In genomic region chr17:65181237-65182061, GRCh38 we compare ENCODE assay signal across 8 cellular contexts. TPM values are rescaled to one million over a fixed set of nuclear protein-coding genes. Genes with fewer than 3 reads are reported as not detected.
DNase-seq lines count a peak whose midpoint lies in the region; ATAC-seq lines count a peak whose summit lies in the region.

No MANE protein-coding gene starts in this region.

- H3K9me2 ChIP-seq in GM23248 (ENCODE audit: insufficient read depth), result no peaks in the 10 kb centered on the region; the same call in 1 of the 2 replicates

- in situ Hi-C loops in GM23248 (cut with MboI), result loop anchor here (10.0 kb wide), 1 partner anchor 57 kb away; no protein-coding TSS in a partner anchor

- no peak overlapping the region for H3K4me3 ChIP-seq in GM23248

- no peak overlapping the region for H3K9ac ChIP-seq in GM23248

- H2AFZ ChIP-seq in GM23248, result no peak overlapping the region

- no peaks in the 10 kb centered on the region for H3K79me2 ChIP-seq in GM23248 (ENCODE audit: insufficient read depth)

- peaks cover 3% of the 10 kb centered on the region for H3K4me1 ChIP-seq in GM23248 (ENCODE audit: insufficient read depth)

- no peak overlapping the region for H3K4me3 Mint-ChIP-seq in stimulated activated naive B cell treated with anti-CD40 and anti-IgM and Interleukin-4, amounts not matched to agents 10 μg/mL and 1 μg/mL and 100 μg/mL, for 72 hours

- H3K9me3 Mint-ChIP-seq in stimulated activated naive B cell treated with anti-CD40 and anti-IgM and Interleukin-4, amounts not matched to agents 10 μg/mL and 1 μg/mL and 100 μg/mL, for 72 hours, result peaks cover 3 to 10% of the 10 kb centered on the region in 2 donors

- H3K27me3 ChIP-seq in GM23248 (replicated peaks; ENCODE audit: insufficient read depth), result 0 out of 2 replicates have a peak, but pooled peaks cover 9% of the 10 kb centered on the region

- no peaks in the 10 kb centered on the region for H3K9me3 ChIP-seq in GM23248 (ENCODE audit: low read depth)

- H3F3A ChIP-seq in GM23248 (ENCODE audit: insufficient read depth), result no peaks in the 10 kb centered on the region

- H3K4me1 Mint-ChIP-seq in stimulated activated naive B cell treated with anti-CD40 and anti-IgM and Interleukin-4, amounts not matched to agents 10 μg/mL and 1 μg/mL and 100 μg/mL, for 72 hours, result peaks cover 44 to 73% of the 10 kb centered on the region in 2 donors

- H3K36me3 ChIP-seq in GM23248 (ENCODE audit: low read depth), result no peaks in the 10 kb centered on the region

- 75 to 80% methylated on average over 8 to 9 of the region's 9 CpGs for WGBS in GM23248 (ENCODE audit: low coverage in 1 of 2, low lambda C conversion rate in 2 of 2, missing lambda C conversion rate in 2 of 2), 2 experiments

- H4K20me1 ChIP-seq in GM23248 (ENCODE audit: insufficient read depth), result no peaks in the 10 kb centered on the region

- peaks cover 10 to 25% of the 10 kb centered on the region in 2 donors for H3K27me3 Mint-ChIP-seq in stimulated activated naive B cell treated with anti-CD40 and anti-IgM and Interleukin-4, amounts not matched to agents 10 μg/mL and 1 μg/mL and 100 μg/mL, for 72 hours

- H3K36me3 Mint-ChIP-seq in stimulated activated naive B cell treated with anti-CD40 and anti-IgM and Interleukin-4, amounts not matched to agents 10 μg/mL and 1 μg/mL and 100 μg/mL, for 72 hours, result peaks cover 2 to 12% of the 10 kb centered on the region in 2 donors

- ATAC-seq in HG03066 (IDR thresholded peaks at IDR 0.05; ENCODE audit: low read depth, unreplicated experiment), result peak; percentile 53
- peak; percentile 88 to 89 for ATAC-seq in stimulated activated naive B cell treated with anti-CD40 and anti-IgM and Interleukin-4, amounts not matched to agents 10 μg/mL and 1 μg/mL and 100 μg/mL, for 72 hours (replicated peaks)

- DNase-seq in activated CD8-positive, alpha-beta memory T cell treated with anti-CD3 and anti-CD28 coated beads for 24 hours, result peak; percentile 65
- no peak for DNase-seq in activated CD8-positive, alpha-beta memory T cell treated with anti-CD3 and anti-CD28 coated beads, Interleukin-2, amount 50 U/mL, for 4 hours
- DNase-seq in activated CD4-positive, alpha-beta T cell treated with anti-CD3 and anti-CD28 coated beads for 48 hours, result peak; percentile 74
- DNase-seq in stimulated activated naive B cell treated with anti-CD40 and anti-IgM and Interleukin-4, amounts not matched to agents 10 μg/mL and 1 μg/mL and 100 μg/mL, for 72 hours, result peak; percentile 58
- DNase-seq in GM23248, result no peak
- no peak for DNase-seq in NCI-H510A treated with DMSO at 0.1 percent for 48 hours (lab: John Stamatoyannopoulos, UW)
- DNase-seq in Kasumi-1 (lab: John Stamatoyannopoulos, UW), result no peak

- peak overlapping the region; percentile 88 for H3K27ac Mint-ChIP-seq in stimulated activated naive B cell treated with anti-CD40 and anti-IgM and Interleukin-4, amounts not matched to agents 10 μg/mL and 1 μg/mL and 100 μg/mL, for 72 hours

- no peak overlapping the region for H3K27ac ChIP-seq in GM23248

- H3K4me2 ChIP-seq in GM23248 (ENCODE audit: unreplicated experiment), result no peak overlapping the region

RNA-seq across cellular contexts. Expression of gene RGS9, which starts 44.3 kb away (rescaled TPM):
- 0.43 TPM in 1 of 2 replicates, not detected in the other for total RNA-seq in GM23248 (2014; rRNA removed; shearing (Covaris generic))
- 0.76 TPM in 1 of 2 replicates, not detected in the other for polyA plus RNA-seq in GM23248 (2016; fragmentation: Nextera tagmentation; extraction: Ambion mirVana)

Comparison
In these comparisons a context has a peak if more than half of its experiments do, and no peak if none do; other contexts are left out.
1. DNase-seq: peak in activated CD8-positive, alpha-beta memory T cell treated with anti-CD3 and anti-CD28 coated beads for 24 hours (single experiment), activated CD4-positive, alpha-beta T cell treated with anti-CD3 and anti-CD28 coated beads for 48 hours (single experiment) and stimulated activated naive B cell treated with anti-CD40 and anti-IgM and Interleukin-4, amounts not matched to agents 10 μg/mL and 1 μg/mL and 100 μg/mL, for 72 hours (single experiment); none in activated CD8-positive, alpha-beta memory T cell treated with anti-CD3 and anti-CD28 coated beads, Interleukin-2, amount 50 U/mL, for 4 hours (single experiment), GM23248 (single experiment), NCI-H510A treated with DMSO at 0.1 percent for 48 hours (single experiment) and Kasumi-1 (0 of 2).